Comparison of ENCODE assay signal across 2 cellular contexts in the genomic region with DNA sequence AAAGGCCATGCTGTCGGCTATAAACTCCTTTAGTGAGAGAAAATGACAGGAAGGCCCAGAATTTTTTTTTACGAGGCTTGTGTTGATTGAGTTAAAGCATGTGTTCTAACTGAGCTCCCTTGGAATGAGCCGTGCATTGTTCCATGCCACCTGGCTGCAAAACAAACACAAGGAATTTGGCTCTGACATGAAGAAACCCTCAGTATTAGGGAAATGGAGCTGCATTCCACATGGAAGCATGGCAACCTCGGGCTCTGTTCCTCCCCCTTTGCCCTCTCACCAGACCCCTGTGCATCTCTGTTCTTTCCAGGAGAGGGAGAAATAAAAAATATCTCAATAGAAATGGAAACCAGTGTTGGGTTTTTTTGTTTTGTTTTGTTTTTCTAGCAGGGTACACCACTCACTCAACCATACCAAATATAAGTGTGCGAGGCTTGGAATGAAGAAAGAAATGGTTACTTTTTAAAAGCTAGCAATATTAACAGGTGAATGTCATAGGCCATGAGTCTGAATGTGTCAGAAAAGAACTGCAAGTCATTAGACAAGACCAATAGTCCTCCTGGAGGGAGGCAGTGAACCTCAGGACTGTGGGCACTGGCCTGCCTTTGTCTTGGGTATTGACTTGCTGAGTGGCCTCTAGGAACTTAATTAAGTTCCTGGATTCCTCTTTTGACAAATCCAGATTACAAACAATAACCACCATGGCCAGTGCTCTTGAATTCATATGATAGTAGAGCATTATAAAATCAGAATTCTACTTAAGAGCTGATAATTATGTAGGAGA.
TF ChIP-seq lines count a peak whose summit lies in the region.

No MANE protein-coding gene starts in this region.

TF ChIP-seq in GM23338, 12 proteins besides CTCF, POLR2A, EP300 and RAD21:
- TF ChIP-seq NANOG (IDR thresholded peaks at IDR 0.05; ENCODE audit: borderline replicate concordance) (no peak), JUNB (IDR thresholded peaks at IDR 0.05; ENCODE audit: unreplicated experiment) (no peak)
- TF ChIP-seq, protein P1, sequence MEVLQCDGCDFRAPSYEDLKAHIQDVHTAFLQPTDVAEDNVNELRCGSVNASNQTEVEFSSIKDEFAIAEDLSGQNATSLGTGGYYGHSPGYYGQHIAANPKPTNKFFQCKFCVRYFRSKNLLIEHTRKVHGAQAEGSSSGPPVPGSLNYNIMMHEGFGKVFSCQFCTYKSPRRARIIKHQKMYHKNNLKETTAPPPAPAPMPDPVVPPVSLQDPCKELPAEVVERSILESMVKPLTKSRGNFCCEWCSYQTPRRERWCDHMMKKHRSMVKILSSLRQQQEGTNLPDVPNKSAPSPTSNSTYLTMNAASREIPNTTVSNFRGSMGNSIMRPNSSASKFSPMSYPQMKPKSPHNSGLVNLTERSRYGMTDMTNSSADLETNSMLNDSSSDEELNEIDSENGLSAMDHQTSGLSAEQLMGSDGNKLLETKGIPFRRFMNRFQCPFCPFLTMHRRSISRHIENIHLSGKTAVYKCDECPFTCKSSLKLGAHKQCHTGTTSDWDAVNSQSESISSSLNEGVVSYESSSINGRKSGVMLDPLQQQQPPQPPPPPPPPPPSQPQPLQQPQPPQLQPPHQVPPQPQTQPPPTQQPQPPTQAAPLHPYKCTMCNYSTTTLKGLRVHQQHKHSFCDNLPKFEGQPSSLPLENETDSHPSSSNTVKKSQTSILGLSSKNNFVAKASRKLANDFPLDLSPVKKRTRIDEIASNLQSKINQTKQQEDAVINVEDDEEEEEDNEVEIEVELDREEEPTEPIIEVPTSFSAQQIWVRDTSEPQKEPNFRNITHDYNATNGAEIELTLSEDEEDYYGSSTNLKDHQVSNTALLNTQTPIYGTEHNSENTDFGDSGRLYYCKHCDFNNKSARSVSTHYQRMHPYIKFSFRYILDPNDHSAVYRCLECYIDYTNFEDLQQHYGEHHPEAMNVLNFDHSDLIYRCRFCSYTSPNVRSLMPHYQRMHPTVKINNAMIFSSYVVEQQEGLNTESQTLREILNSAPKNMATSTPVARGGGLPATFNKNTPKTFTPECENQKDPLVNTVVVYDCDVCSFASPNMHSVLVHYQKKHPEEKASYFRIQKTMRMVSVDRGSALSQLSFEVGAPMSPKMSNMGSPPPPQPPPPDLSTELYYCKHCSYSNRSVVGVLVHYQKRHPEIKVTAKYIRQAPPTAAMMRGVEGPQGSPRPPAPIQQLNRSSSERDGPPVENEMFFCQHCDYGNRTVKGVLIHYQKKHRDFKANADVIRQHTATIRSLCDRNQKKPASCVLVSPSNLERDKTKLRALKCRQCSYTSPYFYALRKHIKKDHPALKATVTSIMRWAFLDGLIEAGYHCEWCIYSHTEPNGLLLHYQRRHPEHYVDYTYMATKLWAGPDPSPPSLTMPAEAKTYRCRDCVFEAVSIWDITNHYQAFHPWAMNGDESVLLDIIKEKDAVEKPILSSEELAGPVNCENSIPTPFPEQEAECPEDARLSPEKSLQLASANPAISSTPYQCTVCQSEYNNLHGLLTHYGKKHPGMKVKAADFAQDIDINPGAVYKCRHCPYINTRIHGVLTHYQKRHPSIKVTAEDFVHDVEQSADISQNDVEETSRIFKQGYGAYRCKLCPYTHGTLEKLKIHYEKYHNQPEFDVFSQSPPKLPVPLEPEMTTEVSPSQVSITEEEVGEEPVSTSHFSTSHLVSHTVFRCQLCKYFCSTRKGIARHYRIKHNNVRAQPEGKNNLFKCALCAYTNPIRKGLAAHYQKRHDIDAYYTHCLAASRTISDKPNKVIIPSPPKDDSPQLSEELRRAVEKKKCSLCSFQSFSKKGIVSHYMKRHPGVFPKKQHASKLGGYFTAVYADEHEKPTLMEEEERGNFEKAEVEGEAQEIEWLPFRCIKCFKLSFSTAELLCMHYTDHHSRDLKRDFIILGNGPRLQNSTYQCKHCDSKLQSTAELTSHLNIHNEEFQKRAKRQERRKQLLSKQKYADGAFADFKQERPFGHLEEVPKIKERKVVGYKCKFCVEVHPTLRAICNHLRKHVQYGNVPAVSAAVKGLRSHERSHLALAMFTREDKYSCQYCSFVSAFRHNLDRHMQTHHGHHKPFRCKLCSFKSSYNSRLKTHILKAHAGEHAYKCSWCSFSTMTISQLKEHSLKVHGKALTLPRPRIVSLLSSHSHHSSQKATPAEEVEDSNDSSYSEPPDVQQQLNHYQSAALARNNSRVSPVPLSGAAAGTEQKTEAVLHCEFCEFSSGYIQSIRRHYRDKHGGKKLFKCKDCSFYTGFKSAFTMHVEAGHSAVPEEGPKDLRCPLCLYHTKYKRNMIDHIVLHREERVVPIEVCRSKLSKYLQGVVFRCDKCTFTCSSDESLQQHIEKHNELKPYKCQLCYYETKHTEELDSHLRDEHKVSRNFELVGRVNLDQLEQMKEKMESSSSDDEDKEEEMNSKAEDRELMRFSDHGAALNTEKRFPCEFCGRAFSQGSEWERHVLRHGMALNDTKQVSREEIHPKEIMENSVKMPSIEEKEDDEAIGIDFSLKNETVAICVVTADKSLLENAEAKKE (CRISPR knock-in tag; IDR thresholded peaks at IDR 0.05): 0 out of 2 replicates have a peak, but pooled peaks have one; percentile 38

TF ChIP-seq in H1, 55 proteins besides CTCF, POLR2A, EP300 and RAD21:
- TF ChIP-seq SIN3A (conservative IDR thresholded peaks at IDR 0.05 in 1 of 2, IDR thresholded peaks at IDR 0.05 in 1 of 2; ENCODE audit: low read depth in 1 of 2, low read length in 2 of 2) (peak in 1 of 2 experiments; percentile 75; a peak in 1 of 4 replicates), TAF1 (IDR thresholded peaks at IDR 0.05; ENCODE audit: low read depth, low read length) (peak; percentile 49; the same call in 1 of the 2 replicates), RXRA (IDR thresholded peaks at IDR 0.05; ENCODE audit: insufficient read depth, low read depth, low read length) (no peak), POLR2AphosphoS5 (IDR thresholded peaks at IDR 0.05; ENCODE audit: low read depth, low read length) (0 out of 2 replicates have a peak, but pooled peaks have one; percentile 18), TCF12 (IDR thresholded peaks at IDR 0.05; ENCODE audit: low read depth, low read length) (peak; percentile 95), ASH2L (IDR thresholded peaks at IDR 0.05; ENCODE audit: low read length) (no peak), HDAC2 (IDR thresholded peaks at IDR 0.05; ENCODE audit: borderline replicate concordance in 1 of 2, low read depth in 2 of 2, low read length in 2 of 2) (no peak), BACH1 (IDR thresholded peaks at IDR 0.05; ENCODE audit: low read length) (no peak), TEAD4 (IDR thresholded peaks at IDR 0.05; ENCODE audit: low read depth, low read length) (peak; percentile 93), YY1 (IDR thresholded peaks at IDR 0.05; ENCODE audit: low read depth, low read length) (peak; percentile 60; the same call in 1 of the 2 replicates)
- TF ChIP-seq, protein P2, sequence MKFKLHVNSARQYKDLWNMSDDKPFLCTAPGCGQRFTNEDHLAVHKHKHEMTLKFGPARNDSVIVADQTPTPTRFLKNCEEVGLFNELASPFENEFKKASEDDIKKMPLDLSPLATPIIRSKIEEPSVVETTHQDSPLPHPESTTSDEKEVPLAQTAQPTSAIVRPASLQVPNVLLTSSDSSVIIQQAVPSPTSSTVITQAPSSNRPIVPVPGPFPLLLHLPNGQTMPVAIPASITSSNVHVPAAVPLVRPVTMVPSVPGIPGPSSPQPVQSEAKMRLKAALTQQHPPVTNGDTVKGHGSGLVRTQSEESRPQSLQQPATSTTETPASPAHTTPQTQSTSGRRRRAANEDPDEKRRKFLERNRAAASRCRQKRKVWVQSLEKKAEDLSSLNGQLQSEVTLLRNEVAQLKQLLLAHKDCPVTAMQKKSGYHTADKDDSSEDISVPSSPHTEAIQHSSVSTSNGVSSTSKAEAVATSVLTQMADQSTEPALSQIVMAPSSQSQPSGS (IDR thresholded peaks at IDR 0.05; ENCODE audit: low read length): no peak
- TF ChIP-seq, protein P3, sequence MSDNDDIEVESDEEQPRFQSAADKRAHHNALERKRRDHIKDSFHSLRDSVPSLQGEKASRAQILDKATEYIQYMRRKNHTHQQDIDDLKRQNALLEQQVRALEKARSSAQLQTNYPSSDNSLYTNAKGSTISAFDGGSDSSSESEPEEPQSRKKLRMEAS (IDR thresholded peaks at IDR 0.05): peak; percentile 88
- TF ChIP-seq, protein P4, sequence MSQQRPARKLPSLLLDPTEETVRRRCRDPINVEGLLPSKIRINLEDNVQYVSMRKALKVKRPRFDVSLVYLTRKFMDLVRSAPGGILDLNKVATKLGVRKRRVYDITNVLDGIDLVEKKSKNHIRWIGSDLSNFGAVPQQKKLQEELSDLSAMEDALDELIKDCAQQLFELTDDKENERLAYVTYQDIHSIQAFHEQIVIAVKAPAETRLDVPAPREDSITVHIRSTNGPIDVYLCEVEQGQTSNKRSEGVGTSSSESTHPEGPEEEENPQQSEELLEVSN (IDR thresholded peaks at IDR 0.05): no peak
